ENCODE assay signal across 24 cellular contexts in the genomic region with DNA sequence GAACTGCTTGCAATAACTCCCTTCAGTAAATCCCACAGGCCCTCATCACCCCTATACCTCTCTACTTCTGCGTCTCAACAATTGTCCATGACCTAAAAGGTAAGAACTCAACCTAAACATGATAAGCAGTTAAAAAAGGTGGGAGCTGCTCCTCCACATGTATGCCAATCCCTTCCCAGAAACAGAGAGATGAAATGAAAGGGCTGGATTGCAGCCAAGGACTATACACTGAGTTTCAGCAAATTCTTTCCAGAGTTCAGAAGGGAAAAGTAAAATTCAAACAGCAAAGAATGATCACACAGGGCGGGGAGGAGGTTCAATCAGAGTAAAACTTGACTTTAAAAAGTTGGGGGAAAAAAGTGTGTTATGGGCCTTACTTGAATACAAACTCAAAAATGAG. TPM values are rescaled to one million over a fixed set of nuclear protein-coding genes. Genes with fewer than 3 reads are reported as not detected.
DNase-seq lines count a peak whose midpoint lies in the region; ATAC-seq and TF ChIP-seq lines count a peak whose summit lies in the region.
"Had no signal": no experiment of that assay in that cellular context is flagged by ENCODE, and none has a peak within 500 bp of the region (broad histone marks: within the 10 kb centered on the region; RNA-seq: fewer than 3 reads in every experiment).

No MANE protein-coding gene starts in this region.

- no peak overlapping the region for H2AFZ ChIP-seq in neuronal stem cell (ENCODE audit: low read length)

- H3K14ac ChIP-seq in neuronal stem cell (ENCODE audit: low read length) = no peak overlapping the region

- H3K4me1 Mint-ChIP-seq in nephron = peaks cover 39% of the 10 kb centered on the region
- H3K4me1 Mint-ChIP-seq: memory B cell; naive thymus-derived CD8-positive, alpha-beta T cell; stimulated activated memory B cell treated with anti-CD40 and anti-IgM and Interleukin-4, amounts not matched to agents 10 μg/mL and 1 μg/mL and 100 μg/mL, for 72 hours had no signal

- no peak overlapping the region for H4K91ac ChIP-seq in neuronal stem cell (ENCODE audit: low read depth, low read length, poor library complexity)

- H3K4me1 ChIP-seq in esophagus muscularis mucosa = peaks cover 25 to 75% (median 63%) of the 10 kb centered on the region in 4 donors
- H3K4me1 ChIP-seq in neuronal stem cell (ENCODE audit: control insufficient read depth in 2 of 2, insufficient read depth in 1 of 2, low read depth in 1 of 2, low read length in 2 of 2) = peaks cover 0 to 7% of the 10 kb centered on the region in 2 donors
- peaks cover 8% of the 10 kb centered on the region for H3K4me1 ChIP-seq in body of pancreas
- H3K4me1 ChIP-seq: gastrocnemius medialis had no signal

- no peak overlapping the region for H2BK15ac ChIP-seq in neuronal stem cell (ENCODE audit: low read length)

- H3K9ac ChIP-seq in neuronal stem cell (ENCODE audit: low read depth, low read length, poor library complexity) = no peak overlapping the region
- H3K9ac ChIP-seq: KMS-11 had no signal

- H3K27ac ChIP-seq in esophagus muscularis mucosa (replicated peaks in 1 of 4) (peak overlapping the region; percentile 25 to 60 (median 40)), neuronal stem cell (replicated peaks; ENCODE audit: low read length) (no peak overlapping the region), body of pancreas (no peak overlapping the region)
- H3K27ac ChIP-seq: gastrocnemius medialis, KMS-11, thyroid gland had no signal

- H3K9me3 ChIP-seq in esophagus muscularis mucosa (no peaks in the 10 kb centered on the region), neuronal stem cell (replicated peaks in 1 of 2; ENCODE audit: control insufficient read depth in 2 of 2, insufficient read depth in 1 of 2, low read depth in 1 of 2, low read length in 2 of 2) (no peaks in the 10 kb centered on the region), body of pancreas (no peaks in the 10 kb centered on the region)
- H3K9me3 ChIP-seq: gastrocnemius medialis, thyroid gland had no signal

- no peak overlapping the region for H3K4me2 ChIP-seq in neuronal stem cell (ENCODE audit: insufficient read depth, low read length, poor library complexity, severe bottlenecking)
- H3K4me2 ChIP-seq: KMS-11 had no signal

- H2BK12ac ChIP-seq in neuronal stem cell (ENCODE audit: low read length) = no peak overlapping the region

- H3K23ac ChIP-seq in neuronal stem cell (ENCODE audit: low read depth, low read length, poor library complexity) = no peak overlapping the region

- TF ChIP-seq POLR2A in esophagus muscularis mucosa (IDR thresholded peaks at IDR 0.05; ENCODE audit: low read depth) (no peak), body of pancreas (IDR thresholded peaks at IDR 0.05) (no peak)

- peaks cover 20% of the 10 kb centered on the region for H3K36me3 Mint-ChIP-seq in nephron (ENCODE audit: low read depth)
- H3K36me3 Mint-ChIP-seq: memory B cell; naive thymus-derived CD8-positive, alpha-beta T cell; stimulated activated memory B cell treated with anti-CD40 and anti-IgM and Interleukin-4, amounts not matched to agents 10 μg/mL and 1 μg/mL and 100 μg/mL, for 72 hours had no signal

- H3K27me3 ChIP-seq in esophagus muscularis mucosa (no peaks in the 10 kb centered on the region), neuronal stem cell (ENCODE audit: control insufficient read depth in 3 of 3, insufficient read depth in 3 of 3, low read depth in 1 of 3, low read length in 3 of 3) (no peaks in the 10 kb centered on the region), body of pancreas (no peaks in the 10 kb centered on the region)
- H3K27me3 ChIP-seq: gastrocnemius medialis, thyroid gland had no signal

- no peaks in the 10 kb centered on the region for H3K36me3 ChIP-seq in esophagus muscularis mucosa
- H3K36me3 ChIP-seq in neuronal stem cell (replicated peaks in 1 of 2; ENCODE audit: control insufficient read depth in 2 of 2, insufficient read depth in 2 of 2, low read length in 2 of 2) = no peaks in the 10 kb centered on the region
- no peaks in the 10 kb centered on the region for H3K36me3 ChIP-seq in body of pancreas (replicated peaks in 1 of 2; ENCODE audit: insufficient read depth in 1 of 2, low read depth in 2 of 2)
- H3K36me3 ChIP-seq: gastrocnemius medialis, thyroid gland had no signal

- WGBS in esophagus muscularis mucosa = 67% methylated on average over 2 of the region's 2 CpGs
- WGBS in neuronal stem cell (ENCODE audit: extremely low coverage in 2 of 2, insufficient read length in 2 of 2, insufficient replicate concordance in 1 of 2), 2 donors = no CpG with 5 or more reads among the region's 2 CpGs
- WGBS in body of pancreas, 2 donors = 88 to 98% methylated on average over 2 of the region's 2 CpGs

- no peak for ATAC-seq in body of pancreas
- ATAC-seq: gastrocnemius medialis; naive thymus-derived CD8-positive, alpha-beta T cell; stimulated activated memory B cell treated with anti-CD40 and anti-IgM and Interleukin-4, amounts not matched to agents 10 μg/mL and 1 μg/mL and 100 μg/mL, for 72 hours had no signal

- H3K18ac ChIP-seq in neuronal stem cell (ENCODE audit: low read length) = no peak overlapping the region

- no peak overlapping the region for H2AK5ac ChIP-seq in neuronal stem cell (ENCODE audit: low read depth, low read length)

- H3K4me3 ChIP-seq in esophagus muscularis mucosa (no peak overlapping the region), neuronal stem cell (ENCODE audit: low read length in 2 of 2) (no peak overlapping the region), body of pancreas (no peak overlapping the region)
- H3K4me3 ChIP-seq: gastrocnemius medialis, thyroid gland had no signal

- no peak overlapping the region for H2BK5ac ChIP-seq in neuronal stem cell (ENCODE audit: low read length)

- no peaks in the 10 kb centered on the region for H3K9me3 Mint-ChIP-seq in nephron
- H3K9me3 Mint-ChIP-seq: CD4-positive, alpha-beta T cell; dendritic cell treated with granulocyte-macrophage colony-stimulating factor and Interleukin-4, amounts not matched to agents 40 ng/mL and 50 ng/mL, for 4 days; memory B cell; stimulated activated memory B cell treated with anti-CD40 and anti-IgM and Interleukin-4, amounts not matched to agents 10 μg/mL and 1 μg/mL and 100 μg/mL, for 72 hours had no signal

- intact Hi-C loops in esophagus muscularis mucosa (cut with DNase I) = no loop called here
- intact Hi-C loops in body of pancreas (cut with DNase I) = no loop called here

- TF ChIP-seq EP300 in esophagus muscularis mucosa (IDR thresholded peaks at IDR 0.05) = no peak

- no peaks in the 10 kb centered on the region for H3K79me1 ChIP-seq in neuronal stem cell (ENCODE audit: low read depth, low read length)

- H3K27ac Mint-ChIP-seq in nephron = peak overlapping the region; percentile 94 to 95 (median 95)
- H3K27ac Mint-ChIP-seq: CD4-positive, alpha-beta T cell; dendritic cell treated with granulocyte-macrophage colony-stimulating factor and Interleukin-4, amounts not matched to agents 40 ng/mL and 50 ng/mL, for 4 days; memory B cell; naive thymus-derived CD8-positive, alpha-beta T cell; stimulated activated memory B cell treated with anti-CD40 and anti-IgM and Interleukin-4, amounts not matched to agents 10 μg/mL and 1 μg/mL and 100 μg/mL, for 72 hours had no signal

- TF ChIP-seq CTCF in esophagus muscularis mucosa (IDR thresholded peaks at IDR 0.05) (no peak), nephron (IDR thresholded peaks at IDR 0.05; ENCODE audit: unreplicated experiment in 3 of 3) (no peak), body of pancreas (IDR thresholded peaks at IDR 0.05) (no peak)

- DNase-seq in EL = peak; percentile 25
- DNase-seq in NCI-H446 treated with DMSO at 0.1 percent for 48 hours (lab: John Stamatoyannopoulos, UW) = peak; percentile 19
- no peak for DNase-seq in esophagus muscularis mucosa (ENCODE audit: extremely low spot score)
- DNase-seq in neuronal stem cell (ENCODE audit: low spot score) = no peak
- no peak for DNase-seq in Kasumi-1 (lab: John Stamatoyannopoulos, UW)
- DNase-seq in effector CD8-positive, alpha-beta T cell (lab: John Stamatoyannopoulos, UW) = no peak
- DNase-seq in body of pancreas = no peak
- DNase-seq: CD4-positive, alpha-beta T cell; DMS153; gastrocnemius medialis; GF-D8; naive thymus-derived CD8-positive, alpha-beta T cell; NCI-H1048; NCI-H2081; NCI-H526; Right ventricle myocardium superior; stimulated activated CD4-positive, alpha-beta T cell treated with anti-CD3 and anti-CD28 coated beads, Interleukin-1b, Interleukin-23, amount 100 ng/mL, for 48 hours; thyroid gland had no signal

- no peaks in the 10 kb centered on the region for H3K27me3 Mint-ChIP-seq in nephron (ENCODE audit: low read depth)
- H3K27me3 Mint-ChIP-seq: CD4-positive, alpha-beta T cell; dendritic cell treated with granulocyte-macrophage colony-stimulating factor and Interleukin-4, amounts not matched to agents 40 ng/mL and 50 ng/mL, for 4 days; memory B cell; stimulated activated memory B cell treated with anti-CD40 and anti-IgM and Interleukin-4, amounts not matched to agents 10 μg/mL and 1 μg/mL and 100 μg/mL, for 72 hours had no signal

- no peak overlapping the region for H2BK120ac ChIP-seq in neuronal stem cell (ENCODE audit: low read depth, low read length)

- H4K8ac ChIP-seq in neuronal stem cell (ENCODE audit: low read depth, low read length) = no peak overlapping the region

- peak overlapping the region in 2 of 3 experiments; percentile 12 to 13 for H3K4me3 Mint-ChIP-seq in nephron
- H3K4me3 Mint-ChIP-seq: CD4-positive, alpha-beta T cell; dendritic cell treated with granulocyte-macrophage colony-stimulating factor and Interleukin-4, amounts not matched to agents 40 ng/mL and 50 ng/mL, for 4 days; memory B cell; naive thymus-derived CD8-positive, alpha-beta T cell; stimulated activated memory B cell treated with anti-CD40 and anti-IgM and Interleukin-4, amounts not matched to agents 10 μg/mL and 1 μg/mL and 100 μg/mL, for 72 hours had no signal

- no peak overlapping the region for H3K4ac ChIP-seq in neuronal stem cell (ENCODE audit: low read length)

RNA-seq across cellular contexts. Expression of a gene that starts 27.5 kb away (rescaled TPM):
- 10 to 100 TPM; 48.2 to 84.7 (median 54.9) TPM for total RNA-seq in esophagus muscularis mucosa
- polyA plus RNA-seq in neuronal stem cell (2013, experiment 1 of 2) = 9.3 TPM
- polyA plus RNA-seq in neuronal stem cell (2013, experiment 2 of 2) = 11.7 TPM
- total RNA-seq in body of pancreas = 10 to 100 TPM; 16.8 to 24.4 TPM
- total RNA-seq: CD4-positive, alpha-beta T cell; naive thymus-derived CD8-positive, alpha-beta T cell; OCI-LY7 had no signal
- polyA plus RNA-seq: naive thymus-derived CD8-positive, alpha-beta T cell had no signal

Comparison
In these comparisons a context has a peak if more than half of its experiments do, and no peak if none do; other contexts are left out.
1. DNase-seq: peak in EL (single experiment) and NCI-H446 treated with DMSO at 0.1 percent for 48 hours (single experiment); none in esophagus muscularis mucosa (single experiment), neuronal stem cell (single experiment), Kasumi-1 (0 of 2), effector CD8-positive, alpha-beta T cell (single experiment) and body of pancreas (0 of 4).
2. H3K27ac ChIP-seq: peak in esophagus muscularis mucosa (4 of 4); none in neuronal stem cell (single experiment) and body of pancreas (0 of 4).